8 cellular contexts compared by ENCODE assay signal in the genomic region with DNA sequence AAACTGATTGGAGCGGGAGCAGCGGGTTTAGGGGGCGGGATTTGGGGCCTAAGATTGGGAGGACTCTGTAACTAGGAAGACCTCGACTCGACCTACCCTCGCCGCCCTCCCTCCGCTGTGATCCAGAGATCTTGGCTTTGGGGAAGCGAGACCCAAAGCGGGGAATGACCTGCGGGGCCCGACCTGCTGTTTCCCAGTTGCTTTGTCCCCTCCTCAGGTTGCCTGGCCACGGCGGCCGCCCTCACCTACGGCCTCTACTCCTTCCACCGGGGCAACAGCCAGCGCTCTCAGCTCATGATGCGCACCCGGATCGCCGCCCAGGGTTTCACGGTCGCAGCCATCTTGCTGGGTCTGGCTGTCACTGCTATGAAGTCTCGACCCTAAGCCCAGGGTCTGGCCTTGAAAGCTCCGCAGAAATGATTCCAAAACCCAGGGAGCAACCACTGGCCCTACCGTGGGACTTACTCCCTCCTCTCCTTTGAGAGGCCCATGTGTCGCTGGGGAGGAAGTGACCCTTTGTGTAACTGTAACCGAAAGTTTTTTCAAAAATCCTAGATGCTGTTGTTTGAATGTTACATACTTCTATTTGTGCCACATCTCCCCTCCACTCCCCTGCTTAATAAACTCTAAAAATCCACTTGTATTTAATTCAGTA.
DNase-seq lines count a peak whose midpoint lies in the region; ATAC-seq and TF ChIP-seq lines count a peak whose summit lies in the region.

No MANE protein-coding gene starts in this region.

- ATAC-seq in GM21515 (IDR thresholded peaks at IDR 0.05; ENCODE audit: unreplicated experiment), result peak; percentile 25

- no peak for TF ChIP-seq CTCF in astrocyte of the cerebellum (IDR thresholded peaks at IDR 0.05; ENCODE audit: low read depth, low read length, missing control alignments)

- in situ Hi-C loops in astrocyte of the cerebellum (cut with HindIII; ENCODE audit: low sequenced_read_pairs), result no loop called here

- peak; percentile 97 for DNase-seq in HuH-7.5 (ENCODE audit: low spot score)
- DNase-seq in astrocyte of the cerebellum (ENCODE audit: low read depth), result no peak
- peak; percentile 49 for DNase-seq in kidney glomerular epithelial cell (lab: John Stamatoyannopoulos, UW)
- peak; percentile 38 for DNase-seq in superior temporal gyrus (ENCODE audit: extremely low spot score)
- DNase-seq in dedifferentiated amniotic fluid mesenchymal stem cell (ENCODE audit: extremely low spot score), result no peak
- DNase-seq in NCI-H1048 (lab: John Stamatoyannopoulos, UW), result no peak

- H3K4me3 ChIP-seq in GM08714 (ENCODE audit: low read length), result peak overlapping the region; percentile 93
- peak overlapping the region; percentile 95 for H3K4me3 ChIP-seq in astrocyte of the cerebellum (ENCODE audit: low read depth, low read length)

Comparison
In these comparisons a context has a peak if more than half of its experiments do, and no peak if none do; other contexts are left out.
1. DNase-seq: peak in HuH-7.5 (single experiment), kidney glomerular epithelial cell (single experiment) and superior temporal gyrus (single experiment); none in astrocyte of the cerebellum (single experiment), dedifferentiated amniotic fluid mesenchymal stem cell (single experiment) and NCI-H1048 (single experiment).